In genomic region chr7:57339198-57339944, GRCh38 we compare ENCODE assay signal across 21 cellular contexts.
"Had no signal": no experiment of that assay in that cellular context is flagged by ENCODE, and none has a peak within 500 bp of the region (broad histone marks: within the 10 kb centered on the region; RNA-seq: fewer than 3 reads in every experiment).

No MANE protein-coding gene starts in this region.

- H3K9me3 ChIP-seq: esophagus muscularis mucosa, left ventricle myocardium inferior had no signal

- H3K36me3 ChIP-seq: esophagus muscularis mucosa, heart right ventricle, left ventricle myocardium inferior, lower lobe of right lung had no signal

- H3K4me1 ChIP-seq: esophagus muscularis mucosa, foreskin keratinocyte, lower lobe of right lung had no signal

- ATAC-seq: foreskin keratinocyte, heart right ventricle, left cardiac atrium, lower lobe of right lung, mucosa of descending colon had no signal

- FAIRE-seq: colon, endothelial cell of umbilical vein, frontal cortex, islet of Langerhans, keratinocyte had no signal

- H3K27me3 ChIP-seq: dorsolateral prefrontal cortex, esophagus muscularis mucosa, foreskin keratinocyte, heart right ventricle had no signal

- H3K4me3 ChIP-seq: coronary artery, dorsolateral prefrontal cortex, esophagus muscularis mucosa, heart right ventricle, left ventricle myocardium inferior, lower lobe of right lung, mucosa of descending colon had no signal

- H3K27ac ChIP-seq: coronary artery, dorsolateral prefrontal cortex, esophagus muscularis mucosa, foreskin keratinocyte, heart right ventricle, left ventricle myocardium inferior, lower lobe of right lung had no signal

- DNase-seq: dermis blood vessel endothelial cell; dorsolateral prefrontal cortex; effector CD4-positive, alpha-beta T cell; effector memory CD4-positive, alpha-beta T cell; foreskin keratinocyte; glutamatergic neuron; head of caudate nucleus; heart right ventricle; hippocampal formation; left cardiac atrium; left ventricle myocardium inferior; lower lobe of right lung; mesenchymal stem cell; mucosa of descending colon had no signal
